Comparison of ENCODE assay signal across 7 cellular contexts in genomic region chr19:50024719-50025021, GRCh38. TPM values are rescaled to one million over a fixed set of nuclear protein-coding genes. Genes with fewer than 3 reads are reported as not detected.
DNase-seq lines count a peak whose midpoint lies in the region; ATAC-seq and TF ChIP-seq lines count a peak whose summit lies in the region.

No MANE protein-coding gene starts in this region.

- ATAC-seq in gastroesophageal sphincter (no peak), HG02678 (IDR thresholded peaks at IDR 0.05; ENCODE audit: unreplicated experiment) (no peak)

- POLR2A ChIA-PET in HEK293 (lab: Yijun Ruan, JAX): interaction anchor here (1.3 to 2.4 kb wide), 2 partner anchors 21 to 96 kb away, joined by 3 to 15 read pairs; partner anchors contain the start of genes ATF5 and NUP62

- H2AFZ ChIP-seq in smooth muscle cell (ENCODE audit: low read depth): peak overlapping the region; percentile 91

- peak overlapping the region; percentile 95 for H3K9ac ChIP-seq in smooth muscle cell (ENCODE audit: low read depth)

- WGBS in gastroesophageal sphincter (ENCODE audit: low coverage in 1 of 2), 2 donors: 0% methylated on average over 1 to 2 of the region's 10 CpGs
- 2% methylated on average over 10 of the region's 10 CpGs for WGBS in smooth muscle cell (ENCODE audit: low lambda C conversion rate)

- H3K27ac ChIP-seq in HEK293 (ENCODE audit: extremely low read depth, low read depth, low read length) (peak overlapping the region; percentile 47; the same call in 1 of the 2 replicates), SJSA1 (peak overlapping the region; percentile 71), gastroesophageal sphincter (peak overlapping the region; percentile 81 to 98 (median 94)), smooth muscle cell (ENCODE audit: low read depth) (peak overlapping the region; percentile 78)

- H3K27me3 ChIP-seq in SJSA1 (replicated peaks): no peaks in the 10 kb centered on the region
- no peaks in the 10 kb centered on the region for H3K27me3 ChIP-seq in gastroesophageal sphincter
- no peaks in the 10 kb centered on the region for H3K27me3 ChIP-seq in smooth muscle cell (ENCODE audit: low read depth)

- peaks cover 11 to 27% of the 10 kb centered on the region in 2 experiments; a peak in 2 of 3 replicates for H3K36me3 ChIP-seq in HEK293 (ENCODE audit: control insufficient read depth in 2 of 2, insufficient read depth in 1 of 2, low read length in 2 of 2)
- peaks cover 13% of the 10 kb centered on the region for H3K36me3 ChIP-seq in SJSA1
- H3K36me3 ChIP-seq in gastroesophageal sphincter: peaks cover 0 to 21% of the 10 kb centered on the region in 2 donors
- no peaks in the 10 kb centered on the region for H3K36me3 ChIP-seq in smooth muscle cell (ENCODE audit: low read depth)

- peaks cover 6% of the 10 kb centered on the region for H3K4me1 ChIP-seq in HEK293 (ENCODE audit: control insufficient read depth, insufficient read depth, low read length)
- peaks cover 16% of the 10 kb centered on the region for H3K4me1 ChIP-seq in SJSA1 (replicated peaks)
- peaks cover 0 to 59% (median 7%) of the 10 kb centered on the region in 3 donors for H3K4me1 ChIP-seq in gastroesophageal sphincter
- peaks cover 13% of the 10 kb centered on the region for H3K4me1 ChIP-seq in smooth muscle cell (ENCODE audit: low read depth)

- peaks cover 59% of the 10 kb centered on the region for H3K79me2 ChIP-seq in smooth muscle cell (ENCODE audit: low read depth)

- no peak for TF ChIP-seq EP300 in gastroesophageal sphincter (IDR thresholded peaks at IDR 0.05)

- DNase-seq in SJSA1 (ENCODE audit: low read depth in 1 of 2, low spot score in 2 of 2): no peak
- no peak for DNase-seq in smooth muscle cell (lab: John Stamatoyannopoulos, UW; ENCODE audit: unreplicated experiment)
- no peak for DNase-seq in GF-D8 (lab: John Stamatoyannopoulos, UW)
- DNase-seq in ecto neural progenitor cell (ENCODE audit: low spot score): no peak

- CTCF ChIA-PET in HEK293 (lab: Yijun Ruan, JAX): interaction anchor here (1.0 to 1.4 kb wide), 2 partner anchors 40 to 110 kb away, joined by 3 read pairs; no protein-coding TSS in a partner anchor

- peaks cover 28% of the 10 kb centered on the region for H4K20me1 ChIP-seq in smooth muscle cell (ENCODE audit: low read depth)

- H3F3A ChIP-seq in smooth muscle cell (ENCODE audit: low read depth): no peaks in the 10 kb centered on the region

- no peak for TF ChIP-seq POLR2A in gastroesophageal sphincter (IDR thresholded peaks at IDR 0.05)

- H3K4me3 ChIP-seq in HEK293 (ENCODE audit: low read depth, low read length): peak overlapping the region; percentile 90
- peak overlapping the region; percentile 74 for H3K4me3 ChIP-seq in SJSA1
- peak overlapping the region; percentile 90 to 93 for H3K4me3 ChIP-seq in gastroesophageal sphincter
- H3K4me3 ChIP-seq in smooth muscle cell: peak overlapping the region; percentile 78

- H3K4me2 ChIP-seq in smooth muscle cell: peak overlapping the region; percentile 96

- TF ChIP-seq CTCF in HEK293 (tag by site-specific recombination; IDR thresholded peaks at IDR 0.05): no peak
- no peak for TF ChIP-seq CTCF in gastroesophageal sphincter (IDR thresholded peaks at IDR 0.05)
- TF ChIP-seq CTCF in smooth muscle cell (IDR thresholded peaks at IDR 0.05; ENCODE audit: borderline replicate concordance, insufficient read depth, poor library complexity, severe bottlenecking): no peak

- H3K9me3 ChIP-seq in HEK293 (ENCODE audit: control insufficient read depth, insufficient read depth, low read depth, low read length) (no peaks in the 10 kb centered on the region), SJSA1 (replicated peaks) (no peaks in the 10 kb centered on the region), gastroesophageal sphincter (no peaks in the 10 kb centered on the region), smooth muscle cell (replicated peaks; ENCODE audit: low read depth) (no peaks in the 10 kb centered on the region)

TF ChIP-seq in HEK293, 187 proteins besides CTCF, POLR2A, EP300 and RAD21:
- TF ChIP-seq GLIS1 (tag by site-specific recombination; IDR thresholded peaks at IDR 0.05) (no peak), GLIS2 (tag by site-specific recombination; IDR thresholded peaks at IDR 0.05) (peak; percentile 20; the same call in 1 of the 2 replicates)
TF ChIP-seq in HEK293: peak in this region for 1.

RNA-seq across cellular contexts. Expression of gene VRK3, which starts 0.5 kb away (rescaled TPM):
- total RNA-seq in SJSA1 (2014; rRNA removed; shearing (Covaris generic)): 13.9 and 33.2 TPM in 2 replicates
- 10 to 100 TPM; 17.5 to 34.3 (median 26.0) TPM for total RNA-seq in gastroesophageal sphincter
- total RNA-seq in smooth muscle cell: 31.3 and 41.4 TPM in 2 replicates
- 24.6 and 27.8 TPM in 2 replicates for polyA plus RNA-seq in smooth muscle cell

RNA-seq across cellular contexts. Expression of gene ZNF473, which starts 1.1 kb away (rescaled TPM):
- total RNA-seq in SJSA1 (2014; rRNA removed; shearing (Covaris generic)): 8.0 and 14.0 TPM in 2 replicates
- total RNA-seq in gastroesophageal sphincter: 10 to 100 TPM in 2 of 4 donors, 1 to 10 TPM in 2; 5.5 to 20.9 (median 11.4) TPM
- 8.1 and 10.1 TPM in 2 replicates for total RNA-seq in smooth muscle cell
- polyA plus RNA-seq in smooth muscle cell: 4.8 and 7.9 TPM in 2 replicates
